In the genomic region with DNA sequence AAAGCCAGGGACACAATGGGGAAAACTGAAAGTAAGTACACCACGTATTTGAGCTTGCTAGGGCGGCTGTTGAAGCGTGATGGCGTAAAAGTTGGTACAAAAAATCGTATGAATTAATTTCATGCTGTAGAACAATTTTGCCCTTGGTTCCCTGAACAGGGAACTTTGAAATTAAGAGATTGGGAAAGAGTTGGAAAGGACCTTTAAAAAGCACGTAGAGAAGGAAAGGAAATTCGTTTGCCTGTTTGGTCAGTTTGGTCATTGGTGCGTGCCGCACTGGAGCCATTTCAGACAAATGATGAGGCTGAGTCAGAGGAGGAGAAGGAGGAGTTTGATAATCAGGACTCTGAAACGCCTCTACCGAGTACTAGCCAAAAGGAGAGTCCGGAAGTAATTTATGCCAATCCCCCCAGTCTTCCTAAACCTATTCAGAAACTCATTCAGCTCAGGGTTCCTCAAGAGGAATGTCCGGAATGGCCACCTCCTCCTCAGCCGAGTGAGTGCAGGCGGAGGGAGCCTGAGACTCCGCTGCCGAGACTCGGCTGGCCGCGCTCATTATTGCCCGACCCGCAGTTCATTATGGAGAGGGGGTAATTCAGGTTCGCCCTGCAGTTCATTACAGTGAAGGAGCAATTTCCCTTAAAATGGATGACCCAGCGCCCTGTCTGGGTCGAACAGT, we compare ENCODE assay signal across 1 cellular context.
TF ChIP-seq lines count a peak whose summit lies in the region.

No MANE protein-coding gene starts in this region.

TF ChIP-seq in GM23338, 12 proteins besides CTCF, POLR2A, EP300 and RAD21 (continued from another document):
- TF ChIP-seq ZNF462 (CRISPR knock-in tag; IDR thresholded peaks at IDR 0.05), result no peak
- no peak for TF ChIP-seq EZH2 (IDR thresholded peaks at IDR 0.05; ENCODE audit: low read depth, unreplicated experiment)
- TF ChIP-seq POLR2AphosphoS5 (IDR thresholded peaks at IDR 0.05; ENCODE audit: low read depth), result peak; percentile 44; the same call in 1 of the 2 replicates
